1 cellular context compared by ENCODE assay signal in the genomic region with DNA sequence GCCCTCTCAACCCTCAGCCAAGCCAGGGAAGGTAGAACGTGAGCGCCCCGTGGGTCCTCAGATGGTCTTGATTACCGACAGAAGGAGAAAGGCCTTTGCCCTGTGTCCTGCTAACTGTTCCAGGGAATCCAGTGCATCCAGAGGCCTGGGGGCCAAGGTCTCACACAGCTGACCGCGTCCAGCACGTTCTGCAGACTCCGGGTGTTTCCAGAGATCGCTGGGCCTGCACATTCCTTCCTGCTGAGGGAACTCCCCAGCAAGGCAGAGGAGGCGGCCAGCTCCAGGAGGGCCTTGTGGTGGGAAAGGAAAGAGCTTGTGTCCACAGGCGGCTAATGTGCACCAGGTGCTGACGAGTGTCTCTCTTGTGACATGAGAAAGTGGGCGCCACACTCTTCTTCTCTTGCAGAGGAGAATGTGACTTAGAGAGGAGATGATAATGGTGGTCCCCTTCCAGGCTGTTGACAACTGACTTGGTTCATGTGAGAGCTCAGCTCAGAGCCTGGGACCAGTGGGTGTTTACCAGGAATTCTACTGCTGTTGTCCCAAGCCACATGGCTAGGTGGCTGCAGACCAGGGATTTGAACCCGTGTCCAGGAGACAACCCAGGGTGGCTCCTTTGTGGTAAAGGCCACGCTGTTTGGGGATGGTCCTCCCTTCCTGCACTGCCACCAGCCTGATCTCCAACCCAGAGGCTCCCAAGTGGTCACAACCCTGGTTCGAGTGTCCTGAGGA.
A peak's percentile ranks its signal among the peaks of the same experiment; 100 is the strongest.
TF ChIP-seq lines count a peak whose summit lies in the region.

No MANE protein-coding gene starts in this region.

TF ChIP-seq in K562, 482 proteins besides CTCF, POLR2A, EP300 and RAD21 (continued from another document):
- TF ChIP-seq, protein P1, sequence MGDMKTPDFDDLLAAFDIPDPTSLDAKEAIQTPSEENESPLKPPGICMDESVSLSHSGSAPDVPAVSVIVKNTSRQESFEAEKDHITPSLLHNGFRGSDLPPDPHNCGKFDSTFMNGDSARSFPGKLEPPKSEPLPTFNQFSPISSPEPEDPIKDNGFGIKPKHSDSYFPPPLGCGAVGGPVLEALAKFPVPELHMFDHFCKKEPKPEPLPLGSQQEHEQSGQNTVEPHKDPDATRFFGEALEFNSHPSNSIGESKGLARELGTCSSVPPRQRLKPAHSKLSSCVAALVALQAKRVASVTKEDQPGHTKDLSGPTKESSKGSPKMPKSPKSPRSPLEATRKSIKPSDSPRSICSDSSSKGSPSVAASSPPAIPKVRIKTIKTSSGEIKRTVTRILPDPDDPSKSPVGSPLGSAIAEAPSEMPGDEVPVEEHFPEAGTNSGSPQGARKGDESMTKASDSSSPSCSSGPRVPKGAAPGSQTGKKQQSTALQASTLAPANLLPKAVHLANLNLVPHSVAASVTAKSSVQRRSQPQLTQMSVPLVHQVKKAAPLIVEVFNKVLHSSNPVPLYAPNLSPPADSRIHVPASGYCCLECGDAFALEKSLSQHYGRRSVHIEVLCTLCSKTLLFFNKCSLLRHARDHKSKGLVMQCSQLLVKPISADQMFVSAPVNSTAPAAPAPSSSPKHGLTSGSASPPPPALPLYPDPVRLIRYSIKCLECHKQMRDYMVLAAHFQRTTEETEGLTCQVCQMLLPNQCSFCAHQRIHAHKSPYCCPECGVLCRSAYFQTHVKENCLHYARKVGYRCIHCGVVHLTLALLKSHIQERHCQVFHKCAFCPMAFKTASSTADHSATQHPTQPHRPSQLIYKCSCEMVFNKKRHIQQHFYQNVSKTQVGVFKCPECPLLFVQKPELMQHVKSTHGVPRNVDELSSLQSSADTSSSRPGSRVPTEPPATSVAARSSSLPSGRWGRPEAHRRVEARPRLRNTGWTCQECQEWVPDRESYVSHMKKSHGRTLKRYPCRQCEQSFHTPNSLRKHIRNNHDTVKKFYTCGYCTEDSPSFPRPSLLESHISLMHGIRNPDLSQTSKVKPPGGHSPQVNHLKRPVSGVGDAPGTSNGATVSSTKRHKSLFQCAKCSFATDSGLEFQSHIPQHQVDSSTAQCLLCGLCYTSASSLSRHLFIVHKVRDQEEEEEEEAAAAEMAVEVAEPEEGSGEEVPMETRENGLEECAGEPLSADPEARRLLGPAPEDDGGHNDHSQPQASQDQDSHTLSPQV (IDR thresholded peaks at IDR 0.05): 0 out of 2 replicates have a peak, but pooled peaks have one; percentile 37
- TF ChIP-seq PCBP1 (IDR thresholded peaks at IDR 0.05; ENCODE audit: low read depth, low read length, poor library complexity, severe bottlenecking): no peak
- TF ChIP-seq, protein P2, sequence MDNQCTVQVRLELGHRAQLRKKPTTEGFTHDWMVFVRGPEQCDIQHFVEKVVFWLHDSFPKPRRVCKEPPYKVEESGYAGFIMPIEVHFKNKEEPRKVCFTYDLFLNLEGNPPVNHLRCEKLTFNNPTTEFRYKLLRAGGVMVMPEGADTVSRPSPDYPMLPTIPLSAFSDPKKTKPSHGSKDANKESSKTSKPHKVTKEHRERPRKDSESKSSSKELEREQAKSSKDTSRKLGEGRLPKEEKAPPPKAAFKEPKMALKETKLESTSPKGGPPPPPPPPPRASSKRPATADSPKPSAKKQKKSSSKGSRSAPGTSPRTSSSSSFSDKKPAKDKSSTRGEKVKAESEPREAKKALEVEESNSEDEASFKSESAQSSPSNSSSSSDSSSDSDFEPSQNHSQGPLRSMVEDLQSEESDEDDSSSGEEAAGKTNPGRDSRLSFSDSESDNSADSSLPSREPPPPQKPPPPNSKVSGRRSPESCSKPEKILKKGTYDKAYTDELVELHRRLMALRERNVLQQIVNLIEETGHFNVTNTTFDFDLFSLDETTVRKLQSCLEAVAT (IDR thresholded peaks at IDR 0.05): peak in 1 of 2 experiments; percentile 62; a peak in 2 of 4 replicates
TF ChIP-seq in K562: peak in this region for 5.
